Comparison of ENCODE assay signal across 15 cellular contexts in the genomic region with DNA sequence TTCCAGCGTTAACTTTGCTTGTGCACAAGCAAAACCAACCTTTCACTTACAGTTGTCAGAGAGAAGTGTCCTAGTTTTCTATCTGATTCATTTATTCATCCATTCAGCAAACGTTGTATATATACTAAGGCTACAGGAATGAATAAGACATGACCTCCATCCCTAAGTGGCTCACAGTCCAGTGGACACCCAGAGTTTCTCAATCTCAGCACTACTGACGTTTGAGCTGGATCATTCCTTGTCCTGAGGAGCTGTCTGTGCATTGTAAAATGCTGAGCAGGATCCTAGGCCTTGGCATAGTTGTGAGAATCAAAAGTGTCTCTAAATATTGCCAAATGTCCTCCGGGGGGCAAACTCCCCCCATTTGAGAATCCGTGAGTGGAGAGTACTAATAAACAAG.
DNase-seq lines count a peak whose midpoint lies in the region; ATAC-seq and TF ChIP-seq lines count a peak whose summit lies in the region.
"Had no signal": no experiment of that assay in that cellular context is flagged by ENCODE, and none has a peak within 500 bp of the region (broad histone marks: within the 10 kb centered on the region; RNA-seq: fewer than 3 reads in every experiment).

No MANE protein-coding gene starts in this region.

- no peak overlapping the region for H2BK12ac ChIP-seq in mesenchymal stem cell (ENCODE audit: low read length in 2 of 2)

- H3K14ac ChIP-seq in mesenchymal stem cell (ENCODE audit: low read length in 2 of 2) = no peak overlapping the region

- TF ChIP-seq CTCF in epithelial cell of proximal tubule (conservative IDR thresholded peaks at IDR 0.05; ENCODE audit: low read depth, low read length) = no peak
- TF ChIP-seq CTCF in coronary artery (IDR thresholded peaks at IDR 0.05) = no peak

- H3K9me3 ChIP-seq in mesenchymal stem cell (ENCODE audit: control insufficient read depth, low read length) = no peaks in the 10 kb centered on the region
- H3K9me3 ChIP-seq: SK-N-SH had no signal

- no peak overlapping the region for H2AFZ ChIP-seq in mesenchymal stem cell (ENCODE audit: low read depth, low read length)

- 54% methylated on average over 4 of the region's 5 CpGs for WGBS in mesenchymal stem cell

- ATAC-seq in HG03378 (IDR thresholded peaks at IDR 0.05; ENCODE audit: unreplicated experiment) = no peak

- no peak overlapping the region for H3K4me3 ChIP-seq in epithelial cell of proximal tubule (ENCODE audit: low read depth, low read length)
- no peak overlapping the region for H3K4me3 ChIP-seq in mesenchymal stem cell (ENCODE audit: insufficient read depth in 1 of 2, low read depth in 1 of 2, low read length in 2 of 2)
- no peak overlapping the region for H3K4me3 ChIP-seq in coronary artery

- peak; percentile 42 for DNase-seq in AG08396 (ENCODE audit: low spot score)
- peak; percentile 87 for DNase-seq in HCEC 1CT
- peak; percentile 19 for DNase-seq in epithelial cell of proximal tubule (ENCODE audit: low read depth)
- peak; percentile 90 for DNase-seq in mesenchymal stem cell
- no peak for DNase-seq in coronary artery (ENCODE audit: low spot score)
- no peak for DNase-seq in activated naive CD4-positive, alpha-beta T cell treated with Interleukin-2 at 50 U/mL for 16 hours
- no peak for DNase-seq in amniotic stem cell (lab: John Stamatoyannopoulos, UW)
- DNase-seq: AML-193, DMS53, NCI-H1930, NCI-H446, NCI-H69, SHP77, SK-N-SH had no signal

- H4K8ac ChIP-seq in mesenchymal stem cell (ENCODE audit: low read length) = no peak overlapping the region

- H2BK120ac ChIP-seq in mesenchymal stem cell (ENCODE audit: low read depth, low read length) = no peak overlapping the region

- no peak overlapping the region for H3K27ac ChIP-seq in mesenchymal stem cell (ENCODE audit: low read length, poor library complexity, severe bottlenecking)
- H3K27ac ChIP-seq in coronary artery = no peak overlapping the region

- no peak overlapping the region for H2BK15ac ChIP-seq in mesenchymal stem cell (ENCODE audit: low read depth, poor library complexity, severe bottlenecking)

- H3K36me3 ChIP-seq in mesenchymal stem cell (ENCODE audit: control insufficient read depth in 1 of 2, insufficient read depth in 2 of 2, low read depth in 1 of 2, low read length in 2 of 2) = no peaks in the 10 kb centered on the region

- H3K9ac ChIP-seq in mesenchymal stem cell (ENCODE audit: low read length) = no peak overlapping the region
- H3K9ac ChIP-seq: SK-N-SH had no signal

- H3K79me1 ChIP-seq in mesenchymal stem cell (replicated peaks; ENCODE audit: low read length, poor library complexity, severe bottlenecking) = no peaks in the 10 kb centered on the region

- H3K4me1 ChIP-seq in mesenchymal stem cell (ENCODE audit: control insufficient read depth, insufficient read depth, low read depth, low read length) = no peaks in the 10 kb centered on the region

- H3K4me2 ChIP-seq in mesenchymal stem cell (ENCODE audit: low read length, poor library complexity, severe bottlenecking) = no peak overlapping the region
- H3K4me2 ChIP-seq: SK-N-SH had no signal

- H3K4ac ChIP-seq in mesenchymal stem cell (ENCODE audit: low read depth in 1 of 2, low read length in 2 of 2) = no peak overlapping the region

- H4K91ac ChIP-seq in mesenchymal stem cell (ENCODE audit: low read length) = no peak overlapping the region

- H3K23ac ChIP-seq in mesenchymal stem cell (ENCODE audit: low read length in 2 of 2) = no peak overlapping the region

- H2AK5ac ChIP-seq in mesenchymal stem cell (ENCODE audit: low read length, severe bottlenecking) = no peak overlapping the region

- H3K27me3 ChIP-seq in mesenchymal stem cell (ENCODE audit: control insufficient read depth in 1 of 2, insufficient read depth in 1 of 2, low read length in 2 of 2) = no peaks in the 10 kb centered on the region

- H3K18ac ChIP-seq in mesenchymal stem cell (ENCODE audit: low read depth in 1 of 2, low read length in 2 of 2) = no peak overlapping the region

- H2BK5ac ChIP-seq in mesenchymal stem cell (ENCODE audit: low read depth, low read length, poor library complexity, severe bottlenecking) = no peak overlapping the region

Comparison
In these comparisons a context has a peak if more than half of its experiments do, and no peak if none do; other contexts are left out.
1. DNase-seq: peak in AG08396 (single experiment), HCEC 1CT (single experiment), epithelial cell of proximal tubule (single experiment) and mesenchymal stem cell (single experiment); none in coronary artery (single experiment), activated naive CD4-positive, alpha-beta T cell treated with Interleukin-2 at 50 U/mL for 16 hours (single experiment) and amniotic stem cell (single experiment).